In genomic region chr10:123926401-123927264, GRCh38 we compare ENCODE assay signal across 1 cellular context.
TF ChIP-seq lines count a peak whose summit lies in the region.

No MANE protein-coding gene starts in this region.

TF ChIP-seq in GM23338, 12 proteins besides CTCF, POLR2A, EP300 and RAD21 (continued from another document):
- TF ChIP-seq ZNF462 (CRISPR knock-in tag; IDR thresholded peaks at IDR 0.05) (no peak), STAT1 (IDR thresholded peaks at IDR 0.05; ENCODE audit: unreplicated experiment) (no peak), CREB1 (CRISPR knock-in tag; IDR thresholded peaks at IDR 0.05; ENCODE audit: low read depth) (no peak), ZNF114 (CRISPR knock-in tag; IDR thresholded peaks at IDR 0.05) (no peak), EZH2phosphoT487 (IDR thresholded peaks at IDR 0.05; ENCODE audit: unreplicated experiment) (no peak), ETS1 (IDR thresholded peaks at IDR 0.05) (no peak), EZH2 (IDR thresholded peaks at IDR 0.05; ENCODE audit: low read depth, unreplicated experiment) (no peak), POLR2AphosphoS5 (IDR thresholded peaks at IDR 0.05; ENCODE audit: low read depth) (no peak), REST (IDR thresholded peaks at IDR 0.05; ENCODE audit: unreplicated experiment) (no peak), JUNB (IDR thresholded peaks at IDR 0.05; ENCODE audit: unreplicated experiment) (no peak), ZNF331 (CRISPR knock-in tag; IDR thresholded peaks at IDR 0.05; ENCODE audit: low read depth) (no peak)
